34 cellular contexts compared by ENCODE assay signal in the genomic region with DNA sequence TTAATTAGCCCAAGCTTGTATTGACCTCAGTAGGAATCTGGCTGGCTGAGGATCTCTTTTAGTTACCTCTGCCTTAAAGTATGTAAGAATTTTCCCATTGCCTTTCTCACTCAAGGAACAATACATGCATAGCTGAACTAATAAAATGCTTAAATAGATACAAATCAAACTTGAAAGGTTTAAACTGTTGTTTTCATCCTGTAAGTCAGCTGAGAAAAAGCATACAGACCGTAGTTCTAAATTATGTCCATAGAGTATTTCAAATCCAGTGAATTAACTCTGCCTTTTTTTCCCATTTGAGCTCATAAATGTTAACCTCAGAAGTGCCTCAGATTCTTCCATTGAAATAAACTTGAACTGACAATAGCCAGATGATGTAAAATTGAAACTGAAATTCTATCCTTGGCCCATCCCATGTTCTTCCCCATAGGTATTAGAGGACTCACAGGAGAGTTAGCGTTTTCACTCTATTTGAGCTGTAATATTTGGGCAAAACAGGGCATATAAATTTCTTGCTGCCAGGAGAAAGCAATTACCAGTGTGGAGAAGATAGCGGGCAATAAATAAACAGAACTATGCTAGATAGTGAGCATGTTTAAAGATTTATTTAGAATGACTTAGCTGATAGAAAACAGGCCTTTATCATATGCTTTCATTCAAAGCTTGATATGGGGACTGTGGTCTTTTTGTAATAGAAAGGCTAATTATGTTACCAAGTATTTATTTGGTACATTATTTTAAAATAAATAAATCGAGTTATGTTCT.
DNase-seq lines count a peak whose midpoint lies in the region; ATAC-seq and TF ChIP-seq lines count a peak whose summit lies in the region.
"Had no signal": no experiment of that assay in that cellular context is flagged by ENCODE, and none has a peak within 500 bp of the region (broad histone marks: within the 10 kb centered on the region; RNA-seq: fewer than 3 reads in every experiment).

No MANE protein-coding gene starts in this region.

- no peak overlapping the region for H3K9ac ChIP-seq in adipocyte (ENCODE audit: low read length)

- no peaks in the 10 kb centered on the region for H3K36me3 ChIP-seq in left ventricle myocardium inferior
- peaks cover 3% of the 10 kb centered on the region for H3K36me3 ChIP-seq in adipocyte (ENCODE audit: control insufficient read depth, insufficient read depth, low read length, severe bottlenecking)
- H3K36me3 ChIP-seq: heart right ventricle, neutrophil, thoracic aorta, vagina, WERI-Rb-1 had no signal

- ATAC-seq in left cardiac atrium (no peak), HG02938 (IDR thresholded peaks at IDR 0.05; ENCODE audit: unreplicated experiment) (no peak)
- ATAC-seq: heart right ventricle; HepG2; psoas muscle; stimulated activated naive CD8-positive, alpha-beta T cell treated with anti-CD3 and anti-CD28 coated beads, Interleukin-15, Interleukin-2, amounts not matched to agents 100 U/mL and 50 U/mL, for 24 hours had no signal

- H3K9me3 ChIP-seq in left ventricle myocardium inferior (replicated peaks) (no peaks in the 10 kb centered on the region), adipocyte (ENCODE audit: control insufficient read depth, low read length) (peaks cover 4% of the 10 kb centered on the region)
- H3K9me3 ChIP-seq: BE2C, heart right ventricle, neutrophil, psoas muscle, thoracic aorta, vagina had no signal

- no peaks in the 10 kb centered on the region for H3K9me3 Mint-ChIP-seq in activated T-helper 1 cell treated with anti-CD3 and anti-CD28 coated beads, Interleukin-12 subunit alpha, Interleukin-12 subunit beta, Interleukin-2, Interleukin-4 antibody, amounts not matched to agents 30 ng/mL and 10 ng/mL and 1 ng/mL, durations not matched to agents 14 hours and 24 hours and 36 hours
- H3K9me3 Mint-ChIP-seq: activated naive CD8-positive, alpha-beta T cell treated with anti-CD3 and anti-CD28 coated beads, Interleukin-2, amount 10 ng/mL, durations not matched to agents 7 days and 5 days; brain; memory B cell had no signal

- peaks cover 61% of the 10 kb centered on the region for H3K4me1 ChIP-seq in left ventricle myocardium inferior
- peaks cover 33% of the 10 kb centered on the region for H3K4me1 ChIP-seq in adipocyte (ENCODE audit: control insufficient read depth, insufficient read depth, low read length)

- H3K4me1 Mint-ChIP-seq in activated T-helper 1 cell treated with anti-CD3 and anti-CD28 coated beads, Interleukin-12 subunit alpha, Interleukin-12 subunit beta, Interleukin-2, Interleukin-4 antibody, amounts not matched to agents 30 ng/mL and 10 ng/mL and 1 ng/mL, durations not matched to agents 14 hours and 24 hours and 36 hours (ENCODE audit: low read depth), result no peaks in the 10 kb centered on the region
- H3K4me1 Mint-ChIP-seq: activated naive CD8-positive, alpha-beta T cell treated with anti-CD3 and anti-CD28 coated beads, Interleukin-2, amount 10 ng/mL, durations not matched to agents 7 days and 5 days; memory B cell had no signal

- no peak overlapping the region for H3K27ac Mint-ChIP-seq in activated T-helper 1 cell treated with anti-CD3 and anti-CD28 coated beads, Interleukin-12 subunit alpha, Interleukin-12 subunit beta, Interleukin-2, Interleukin-4 antibody, amounts not matched to agents 30 ng/mL and 10 ng/mL and 1 ng/mL, durations not matched to agents 14 hours and 24 hours and 36 hours
- H3K27ac Mint-ChIP-seq: activated naive CD8-positive, alpha-beta T cell treated with anti-CD3 and anti-CD28 coated beads, Interleukin-2, amount 10 ng/mL, durations not matched to agents 7 days and 5 days; memory B cell had no signal

- H3K27me3 Mint-ChIP-seq in activated T-helper 1 cell treated with anti-CD3 and anti-CD28 coated beads, Interleukin-12 subunit alpha, Interleukin-12 subunit beta, Interleukin-2, Interleukin-4 antibody, amounts not matched to agents 30 ng/mL and 10 ng/mL and 1 ng/mL, durations not matched to agents 14 hours and 24 hours and 36 hours (ENCODE audit: insufficient read depth), result no peaks in the 10 kb centered on the region
- H3K27me3 Mint-ChIP-seq: activated naive CD8-positive, alpha-beta T cell treated with anti-CD3 and anti-CD28 coated beads, Interleukin-2, amount 10 ng/mL, durations not matched to agents 7 days and 5 days; brain; memory B cell had no signal

- no peak overlapping the region for H3K4me3 ChIP-seq in left ventricle myocardium inferior
- H3K4me3 ChIP-seq in adipocyte (ENCODE audit: low read length), result no peak overlapping the region
- H3K4me3 ChIP-seq in fibroblast of villous mesenchyme (ENCODE audit: low read depth, low read length), result no peak overlapping the region
- H3K4me3 ChIP-seq: heart right ventricle, psoas muscle, thoracic aorta, vagina had no signal

- TF ChIP-seq CTCF in left ventricle myocardium inferior (IDR thresholded peaks at IDR 0.05; ENCODE audit: borderline replicate concordance) (no peak), fibroblast of villous mesenchyme (IDR thresholded peaks at IDR 0.05; ENCODE audit: insufficient read depth, low read depth, low read length) (no peak)

- no peaks in the 10 kb centered on the region for H3K27me3 ChIP-seq in left ventricle myocardium inferior (ENCODE audit: low read depth)
- H3K27me3 ChIP-seq in adipocyte (replicated peaks; ENCODE audit: control insufficient read depth, insufficient read depth, low read length), result no peaks in the 10 kb centered on the region
- H3K27me3 ChIP-seq: BE2C, heart right ventricle, neutrophil, vagina had no signal

- DNase-seq in left ventricle myocardium inferior (no peak), left cardiac atrium (no peak), adipocyte (ENCODE audit: low read depth) (peak; percentile 59), fibroblast of villous mesenchyme (ENCODE audit: low read depth) (peak; percentile 79), NAMALWA (ENCODE audit: low spot score) (no peak), SIG-M5 treated with dmso at 0.1 percent for 504 hours (lab: John Stamatoyannopoulos, UW; ENCODE audit: unreplicated experiment) (no peak)
- DNase-seq in activated T-helper 1 cell treated with anti-CD3 and anti-CD28 coated beads, Interleukin-12 subunit alpha, Interleukin-12 subunit beta, Interleukin-2, Interleukin-4 antibody, amounts not matched to agents 30 ng/mL and 10 ng/mL and 1 ng/mL, durations not matched to agents 14 hours and 24 hours and 36 hours (ENCODE audit: low spot score), result no peak
- DNase-seq: activated CD4-positive, alpha-beta T cell treated with anti-CD3 and anti-CD28 coated beads for 48 hours; activated CD8-positive, alpha-beta memory T cell treated with anti-CD3 and anti-CD28 coated beads for 24 hours; activated gamma-delta T cell; activated naive CD8-positive, alpha-beta T cell treated with anti-CD3 and anti-CD28 coated beads, Interleukin-2, amount 10 ng/mL, durations not matched to agents 7 days and 5 days; activated T-cell treated with anti-CD3 and anti-CD28 coated beads, Interleukin-2, amount 50 U/mL, for 1 hour; BE2C; DMS153; effector CD8-positive, alpha-beta T cell; foreskin melanocyte; heart right ventricle; Kasumi-1; NCI-H1694; NCI-H524 treated with DMSO at 0.1 percent for 48 hours; NK-92 treated with Interleukin-12 subunit alpha and Interleukin-12 subunit beta, amount 100 ng/mL, for 24 hours; psoas muscle; Right ventricle myocardium superior; stimulated activated naive CD8-positive, alpha-beta T cell treated with anti-CD3 and anti-CD28 coated beads, Interleukin-15, Interleukin-2, amounts not matched to agents 100 U/mL and 50 U/mL, for 24 hours; SW 1271; T-helper 9 cell; WERI-Rb-1 had no signal

- intact Hi-C loops in left ventricle myocardium inferior (cut with micrococcal nuclease), result no loop called here
- intact Hi-C loops in left cardiac atrium (cut with DNase I), result no loop called here
- intact Hi-C loops in activated T-helper 1 cell treated with anti-CD3 and anti-CD28 coated beads, Interleukin-12 subunit alpha, Interleukin-12 subunit beta, Interleukin-2, Interleukin-4 antibody, amounts not matched to agents 30 ng/mL and 10 ng/mL and 1 ng/mL, durations not matched to agents 14 hours and 24 hours and 36 hours (cut with micrococcal nuclease), result no loop called here

- peak overlapping the region; percentile 8 for H3K27ac ChIP-seq in left ventricle myocardium inferior (replicated peaks)
- H3K27ac ChIP-seq: neutrophil, psoas muscle, vagina, WERI-Rb-1 had no signal

- H3K4me3 Mint-ChIP-seq in activated T-helper 1 cell treated with anti-CD3 and anti-CD28 coated beads, Interleukin-12 subunit alpha, Interleukin-12 subunit beta, Interleukin-2, Interleukin-4 antibody, amounts not matched to agents 30 ng/mL and 10 ng/mL and 1 ng/mL, durations not matched to agents 14 hours and 24 hours and 36 hours, result no peak overlapping the region
- H3K4me3 Mint-ChIP-seq: activated naive CD8-positive, alpha-beta T cell treated with anti-CD3 and anti-CD28 coated beads, Interleukin-2, amount 10 ng/mL, durations not matched to agents 7 days and 5 days; brain; memory B cell had no signal

- H3K36me3 Mint-ChIP-seq in activated T-helper 1 cell treated with anti-CD3 and anti-CD28 coated beads, Interleukin-12 subunit alpha, Interleukin-12 subunit beta, Interleukin-2, Interleukin-4 antibody, amounts not matched to agents 30 ng/mL and 10 ng/mL and 1 ng/mL, durations not matched to agents 14 hours and 24 hours and 36 hours (ENCODE audit: low read depth), result no peaks in the 10 kb centered on the region
- H3K36me3 Mint-ChIP-seq: activated naive CD8-positive, alpha-beta T cell treated with anti-CD3 and anti-CD28 coated beads, Interleukin-2, amount 10 ng/mL, durations not matched to agents 7 days and 5 days; memory B cell had no signal

Comparison
In these comparisons a context has a peak if more than half of its experiments do, and no peak if none do; other contexts are left out.
1. DNase-seq: peak in adipocyte (single experiment) and fibroblast of villous mesenchyme (single experiment); none in left ventricle myocardium inferior (single experiment), left cardiac atrium (single experiment), NAMALWA (single experiment), activated T-helper 1 cell treated with anti-CD3 and anti-CD28 coated beads, Interleukin-12 subunit alpha, Interleukin-12 subunit beta, Interleukin-2, Interleukin-4 antibody, amounts not matched to agents 30 ng/mL and 10 ng/mL and 1 ng/mL, durations not matched to agents 14 hours and 24 hours and 36 hours (single experiment) and SIG-M5 treated with dmso at 0.1 percent for 504 hours (single experiment).